ENCODE assay signal across 11 cellular contexts in genomic region chr7:32357535-32358277, GRCh38.
DNase-seq lines count a peak whose midpoint lies in the region; ATAC-seq and TF ChIP-seq lines count a peak whose summit lies in the region.
"Had no signal": no experiment of that assay in that cellular context is flagged by ENCODE, and none has a peak within 500 bp of the region (broad histone marks: within the 10 kb centered on the region; RNA-seq: fewer than 3 reads in every experiment).

No MANE protein-coding gene starts in this region.

- CTCF ChIA-PET in activated CD4-positive, alpha-beta memory T cell treated with anti-CD3 and anti-CD28 coated beads, Interleukin-2, amount 10 ng/mL, durations not matched to agents 7 days and 5 days (lab: Charles Lee): interaction anchor here (2.5 kb wide), 1 partner anchor 10 kb away, joined by 12 read pairs; no protein-coding TSS in a partner anchor

- no peak overlapping the region for H3K4me3 Mint-ChIP-seq in natural killer cell
- H3K4me3 Mint-ChIP-seq in activated CD4-positive, alpha-beta memory T cell treated with anti-CD3 and anti-CD28 coated beads, Interleukin-2, amount 10 ng/mL, durations not matched to agents 7 days and 5 days: no peak overlapping the region

- no peak overlapping the region for H3K4me3 ChIP-seq in foreskin fibroblast (ENCODE audit: low read depth in 1 of 2, low read length in 2 of 2)

- H3K9me3 Mint-ChIP-seq in natural killer cell: no peaks in the 10 kb centered on the region
- no peaks in the 10 kb centered on the region for H3K9me3 Mint-ChIP-seq in activated CD4-positive, alpha-beta memory T cell treated with anti-CD3 and anti-CD28 coated beads, Interleukin-2, amount 10 ng/mL, durations not matched to agents 7 days and 5 days
- H3K9me3 Mint-ChIP-seq: activated T-helper 2 cell treated with anti-CD3 and anti-CD28 coated beads, Interferon-gamma antibody, Interleukin-2, Interleukin-4, amounts not matched to agents 10 μg/mL and 5 μg/mL and 100 μg/mL, durations not matched to agents 14 hours and 24 hours and 36 hours had no signal

- no peak overlapping the region for H3K27ac Mint-ChIP-seq in natural killer cell
- no peak overlapping the region for H3K27ac Mint-ChIP-seq in activated CD4-positive, alpha-beta memory T cell treated with anti-CD3 and anti-CD28 coated beads, Interleukin-2, amount 10 ng/mL, durations not matched to agents 7 days and 5 days
- H3K27ac Mint-ChIP-seq: activated T-helper 2 cell treated with anti-CD3 and anti-CD28 coated beads, Interferon-gamma antibody, Interleukin-2, Interleukin-4, amounts not matched to agents 10 μg/mL and 5 μg/mL and 100 μg/mL, durations not matched to agents 14 hours and 24 hours and 36 hours had no signal

- no peaks in the 10 kb centered on the region for H3K36me3 Mint-ChIP-seq in natural killer cell
- H3K36me3 Mint-ChIP-seq in activated CD4-positive, alpha-beta memory T cell treated with anti-CD3 and anti-CD28 coated beads, Interleukin-2, amount 10 ng/mL, durations not matched to agents 7 days and 5 days (ENCODE audit: low read depth): no peaks in the 10 kb centered on the region

- POLR2A ChIA-PET in activated CD4-positive, alpha-beta memory T cell treated with anti-CD3 and anti-CD28 coated beads, Interleukin-2, amount 10 ng/mL, durations not matched to agents 7 days and 5 days (lab: Charles Lee): no interaction called here

- intact Hi-C loops in natural killer cell (cut with micrococcal nuclease): no loop called here

- TF ChIP-seq CTCF in natural killer cell (IDR thresholded peaks at IDR 0.05) (no peak), foreskin fibroblast (IDR thresholded peaks at IDR 0.05; ENCODE audit: low read depth, low read length) (no peak)

- H3K4me1 Mint-ChIP-seq in natural killer cell: no peaks in the 10 kb centered on the region
- no peaks in the 10 kb centered on the region for H3K4me1 Mint-ChIP-seq in activated CD4-positive, alpha-beta memory T cell treated with anti-CD3 and anti-CD28 coated beads, Interleukin-2, amount 10 ng/mL, durations not matched to agents 7 days and 5 days

- ATAC-seq in left lobe of liver (peak; percentile 52), natural killer cell (no peak)

- H3K27me3 Mint-ChIP-seq in natural killer cell (ENCODE audit: low read depth in 2 of 2): peaks cover 11 to 14% of the 10 kb centered on the region in 2 donors
- H3K27me3 Mint-ChIP-seq in activated CD4-positive, alpha-beta memory T cell treated with anti-CD3 and anti-CD28 coated beads, Interleukin-2, amount 10 ng/mL, durations not matched to agents 7 days and 5 days: no peaks in the 10 kb centered on the region

- DNase-seq in EL (peak; percentile 4), LHCN-M2 (ENCODE audit: low read depth) (peak; percentile 5), RPMI8226 (peak; percentile 8), left lobe of liver (ENCODE audit: low spot score) (no peak), natural killer cell (no peak), foreskin fibroblast (no peak), globus pallidus (ENCODE audit: low spot score) (no peak)
- DNase-seq in activated CD4-positive, alpha-beta memory T cell treated with anti-CD3 and anti-CD28 coated beads, Interleukin-2, amount 10 ng/mL, durations not matched to agents 7 days and 5 days: no peak
- DNase-seq: effector memory CD4-positive, alpha-beta T cell; NCI-H2081 treated with DMSO at 0.1 percent for 48 hours had no signal

Comparison
In these comparisons a context has a peak if more than half of its experiments do, and no peak if none do; other contexts are left out.
1. DNase-seq: peak in EL (single experiment), LHCN-M2 (single experiment) and RPMI8226 (single experiment); none in left lobe of liver (single experiment), natural killer cell (single experiment), foreskin fibroblast (0 of 2), activated CD4-positive, alpha-beta memory T cell treated with anti-CD3 and anti-CD28 coated beads, Interleukin-2, amount 10 ng/mL, durations not matched to agents 7 days and 5 days (single experiment) and globus pallidus (single experiment).